Comparison of ENCODE assay signal across 27 cellular contexts in the genomic region with DNA sequence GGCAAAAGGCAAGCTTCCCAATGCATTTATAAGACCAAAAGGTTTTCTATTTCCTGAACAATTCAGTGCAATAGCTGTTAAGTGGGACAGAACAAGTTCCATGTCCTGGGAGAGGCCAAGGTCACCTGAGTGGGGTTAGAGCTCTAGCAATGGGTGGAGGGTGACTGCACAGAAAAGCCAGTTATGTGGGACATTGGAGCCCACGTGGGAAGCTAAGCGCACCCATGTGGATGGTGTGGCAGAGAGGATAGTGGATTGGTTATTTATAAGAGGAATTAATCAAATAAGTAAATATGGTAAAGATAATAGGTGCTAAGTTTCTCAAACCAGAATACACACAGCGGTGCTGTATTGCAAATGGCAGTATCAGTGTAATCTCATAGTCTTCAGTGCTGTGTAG. TPM values are rescaled to one million over a fixed set of nuclear protein-coding genes. Genes with fewer than 3 reads are reported as not detected.
DNase-seq lines count a peak whose midpoint lies in the region; ATAC-seq, FAIRE-seq and TF ChIP-seq lines count a peak whose summit lies in the region.
"Had no signal": no experiment of that assay in that cellular context is flagged by ENCODE, and none has a peak within 500 bp of the region (broad histone marks: within the 10 kb centered on the region; RNA-seq: fewer than 3 reads in every experiment).

No MANE protein-coding gene starts in this region.

- H3K4me3 Mint-ChIP-seq in CD8-positive, alpha-beta T cell: no peak overlapping the region
- peak overlapping the region in 2 of 10 donors; percentile 17 to 33 for H3K4me3 Mint-ChIP-seq in naive thymus-derived CD4-positive, alpha-beta T cell
- H3K4me3 Mint-ChIP-seq in stimulated activated effector memory CD8-positive, alpha-beta T cell treated with anti-CD3 and anti-CD28 coated beads, Interleukin-12 subunit alpha, Interleukin-12 subunit beta, amount 100 ng/mL, for 72 hours: no peak overlapping the region
- H3K4me3 Mint-ChIP-seq: CD14-positive monocyte had no signal

- TF ChIP-seq RAD21 in HepG2 (CRISPR knock-in tag; IDR thresholded peaks at IDR 0.05): no peak

- ATAC-seq in HepG2 (no peak), right lobe of liver (no peak), SK-N-SH treated with all-trans-retinoic acid at 6 μM for 48 hours (no peak), HG03095 (IDR thresholded peaks at IDR 0.05; ENCODE audit: unreplicated experiment) (no peak), GM18870 (IDR thresholded peaks at IDR 0.05; ENCODE audit: unreplicated experiment) (no peak)
- ATAC-seq in CD8-positive, alpha-beta T cell: no peak
- peak; percentile 14 for ATAC-seq in naive thymus-derived CD4-positive, alpha-beta T cell
- no peak for ATAC-seq in stimulated activated effector memory CD8-positive, alpha-beta T cell treated with anti-CD3 and anti-CD28 coated beads, Interleukin-12 subunit alpha, Interleukin-12 subunit beta, amount 100 ng/mL, for 72 hours
- ATAC-seq: A549 had no signal

- H3K4me2 ChIP-seq in HepG2 (ENCODE audit: low read depth, low read length): no peak overlapping the region
- H3K4me2 ChIP-seq: A549; BLaER1 treated with 17β-estradiol and CSF1 and Interleukin-3, amounts not matched to agents 10 nM and 100 nM had no signal

- 19% methylated on average over 3 of the region's 3 CpGs for WGBS in HepG2 (ENCODE audit: low lambda C conversion rate)
- WGBS in right lobe of liver (ENCODE audit: insufficient coverage, low coverage, low lambda C conversion rate, missing lambda C conversion rate): 79% methylated on average over 3 of the region's 3 CpGs

- FAIRE-seq in HepG2 (lab: Jason Lieb, UNC): no peak
- FAIRE-seq: A549, GM12891, GM18507, GM19239, H1 had no signal

- POLR2A ChIA-PET in HepG2 (lab: Yijun Ruan, JAX): no interaction called here
- POLR2A ChIA-PET in CD8-positive, alpha-beta T cell (lab: Charles Lee): no interaction called here
- POLR2A ChIA-PET in naive thymus-derived CD4-positive, alpha-beta T cell (lab: Charles Lee): no interaction called here

- no peak overlapping the region for H3K9ac ChIP-seq in HepG2 (ENCODE audit: insufficient read depth, low read depth, low read length)
- H3K9ac ChIP-seq: BLaER1 treated with 17β-estradiol and CSF1 and Interleukin-3, amounts not matched to agents 10 nM and 100 nM; GM23248 had no signal

- no peak overlapping the region for H3K4me3 ChIP-seq in HepG2 (replicated peaks in 1 of 3; ENCODE audit: insufficient read depth in 1 of 3, low read depth in 2 of 3, low read length in 3 of 3)
- H3K4me3 ChIP-seq in right lobe of liver: no peak overlapping the region
- H3K4me3 ChIP-seq in CD8-positive, alpha-beta T cell (ENCODE audit: low read depth, low read length): no peak overlapping the region
- no peak overlapping the region for H3K4me3 ChIP-seq in naive thymus-derived CD4-positive, alpha-beta T cell (ENCODE audit: low read length)
- H3K4me3 ChIP-seq: A549; BLaER1 treated with 17β-estradiol and CSF1 and Interleukin-3, amounts not matched to agents 10 nM and 100 nM; GM23248 had no signal

- no peak for DNase-seq in HepG2 (ENCODE audit: low spot score)
- no peak for DNase-seq in right lobe of liver
- no peak for DNase-seq in CD8-positive, alpha-beta T cell
- no peak for DNase-seq in naive thymus-derived CD4-positive, alpha-beta T cell
- no peak for DNase-seq in stimulated activated effector memory CD8-positive, alpha-beta T cell treated with anti-CD3 and anti-CD28 coated beads, Interleukin-12 subunit alpha, Interleukin-12 subunit beta, amount 100 ng/mL, for 72 hours (ENCODE audit: low spot score in 2 of 2)
- DNase-seq: 8988T, ACHN, AML-193, BE2C, Calu3, COR-L47, DMS53, DMS79 treated with DMSO at 0.1 percent for 48 hours, GF-D8, GM23248, H7, HCEC 1CT had no signal

- H3K27ac Mint-ChIP-seq in CD8-positive, alpha-beta T cell: peak overlapping the region; percentile 76
- peak overlapping the region in 6 of 9 donors; percentile 13 to 86 (median 64) for H3K27ac Mint-ChIP-seq in naive thymus-derived CD4-positive, alpha-beta T cell
- H3K27ac Mint-ChIP-seq in stimulated activated effector memory CD8-positive, alpha-beta T cell treated with anti-CD3 and anti-CD28 coated beads, Interleukin-12 subunit alpha, Interleukin-12 subunit beta, amount 100 ng/mL, for 72 hours: peak overlapping the region; percentile 29
- H3K27ac Mint-ChIP-seq: CD14-positive monocyte had no signal

- in situ Hi-C loops in HepG2 (cut with HindIII; ENCODE audit: extremely low pct_ligation_motif_present, low pct_unique_long_range_greater_than_20kb): no loop called here

- no peak for TF ChIP-seq EP300 in HepG2 (IDR thresholded peaks at IDR 0.05; ENCODE audit: low read depth in 2 of 2, low read length in 2 of 2)
- TF ChIP-seq EP300 in HepG2 (CRISPR knock-in tag; IDR thresholded peaks at IDR 0.05; ENCODE audit: borderline replicate concordance): no peak

- no peak overlapping the region for H3K27ac ChIP-seq in HepG2 (ENCODE audit: extremely low read length, insufficient read depth, low read length)
- no peak overlapping the region for H3K27ac ChIP-seq in right lobe of liver
- no peak overlapping the region for H3K27ac ChIP-seq in CD8-positive, alpha-beta T cell (ENCODE audit: low read depth, low read length)
- H3K27ac ChIP-seq in naive thymus-derived CD4-positive, alpha-beta T cell (ENCODE audit: low read depth, low read length): peak overlapping the region; percentile 26
- H3K27ac ChIP-seq: A549; BLaER1 treated with 17β-estradiol and CSF1 and Interleukin-3, amounts not matched to agents 10 nM and 100 nM; GM23248 had no signal

- H3K36me3 ChIP-seq in HepG2 (replicated peaks in 1 of 2; ENCODE audit: control insufficient read depth in 1 of 2, insufficient read depth in 2 of 2, low read length in 2 of 2) (no peaks in the 10 kb centered on the region), right lobe of liver (no peaks in the 10 kb centered on the region)
- H3K36me3 ChIP-seq in CD8-positive, alpha-beta T cell (ENCODE audit: insufficient read depth, low read length): no peaks in the 10 kb centered on the region
- H3K36me3 ChIP-seq in naive thymus-derived CD4-positive, alpha-beta T cell (ENCODE audit: control insufficient read depth in 2 of 3, insufficient read depth in 3 of 3, low read length in 3 of 3): no peaks in the 10 kb centered on the region
- H3K36me3 ChIP-seq: BE2C; BLaER1 treated with 17β-estradiol and CSF1 and Interleukin-3, amounts not matched to agents 10 nM and 100 nM had no signal

- peaks cover 13% of the 10 kb centered on the region; the same call in 1 of the 2 replicates for H3K4me1 ChIP-seq in HepG2 (ENCODE audit: insufficient read depth, low read length)
- H3K4me1 ChIP-seq in right lobe of liver: peaks cover 0 to 13% (median 5%) of the 10 kb centered on the region in 4 donors
- H3K4me1 ChIP-seq in CD8-positive, alpha-beta T cell (ENCODE audit: insufficient read depth, low read length): peaks cover 35% of the 10 kb centered on the region
- H3K4me1 ChIP-seq in naive thymus-derived CD4-positive, alpha-beta T cell (ENCODE audit: control insufficient read depth in 2 of 2, insufficient read depth in 2 of 2, low read length in 2 of 2): peaks cover 0 to 28% of the 10 kb centered on the region in 2 donors
- H3K4me1 ChIP-seq: BE2C had no signal

- H4K20me1 ChIP-seq in HepG2 (ENCODE audit: insufficient read depth, low read length): no peaks in the 10 kb centered on the region

- no peaks in the 10 kb centered on the region for H3K79me2 ChIP-seq in HepG2 (ENCODE audit: insufficient read depth, low read length)

- peaks cover 43% of the 10 kb centered on the region for H3K4me1 Mint-ChIP-seq in CD8-positive, alpha-beta T cell (ENCODE audit: low read depth)
- peaks cover 25 to 53% (median 48%) of the 10 kb centered on the region in 7 donors for H3K4me1 Mint-ChIP-seq in naive thymus-derived CD4-positive, alpha-beta T cell
- peaks cover 21% of the 10 kb centered on the region for H3K4me1 Mint-ChIP-seq in stimulated activated effector memory CD8-positive, alpha-beta T cell treated with anti-CD3 and anti-CD28 coated beads, Interleukin-12 subunit alpha, Interleukin-12 subunit beta, amount 100 ng/mL, for 72 hours

- TF ChIP-seq CTCF in HepG2 (CRISPR knock-in tag; IDR thresholded peaks at IDR 0.05): no peak
- TF ChIP-seq CTCF in right lobe of liver (IDR thresholded peaks at IDR 0.05): no peak
- TF ChIP-seq CTCF in CD8-positive, alpha-beta T cell (IDR thresholded peaks at IDR 0.05): no peak

- CTCF ChIA-PET in HepG2 (lab: Yijun Ruan, JAX; ENCODE audit: low intra/inter-chr PET ratio, low total read pairs): no interaction called here
- CTCF ChIA-PET in CD8-positive, alpha-beta T cell (lab: Charles Lee): no interaction called here
- CTCF ChIA-PET in naive thymus-derived CD4-positive, alpha-beta T cell (lab: Charles Lee): no interaction called here

- TF ChIP-seq POLR2A in HepG2 (IDR thresholded peaks at IDR 0.05; ENCODE audit: insufficient read depth in 1 of 2, low read depth in 2 of 2, low read length in 2 of 2) (no peak), right lobe of liver (IDR thresholded peaks at IDR 0.05) (no peak)

- peaks cover 13% of the 10 kb centered on the region for H3K36me3 Mint-ChIP-seq in CD8-positive, alpha-beta T cell
- H3K36me3 Mint-ChIP-seq in naive thymus-derived CD4-positive, alpha-beta T cell: peaks cover 0 to 12% (median 0%) of the 10 kb centered on the region in 5 donors
- no peaks in the 10 kb centered on the region for H3K36me3 Mint-ChIP-seq in stimulated activated effector memory CD8-positive, alpha-beta T cell treated with anti-CD3 and anti-CD28 coated beads, Interleukin-12 subunit alpha, Interleukin-12 subunit beta, amount 100 ng/mL, for 72 hours

- no peaks in the 10 kb centered on the region for H3K27me3 Mint-ChIP-seq in CD8-positive, alpha-beta T cell (ENCODE audit: low read depth)
- H3K27me3 Mint-ChIP-seq in naive thymus-derived CD4-positive, alpha-beta T cell: no peaks in the 10 kb centered on the region

- H3K9me3 Mint-ChIP-seq in CD8-positive, alpha-beta T cell: no peaks in the 10 kb centered on the region
- H3K9me3 Mint-ChIP-seq in naive thymus-derived CD4-positive, alpha-beta T cell: peaks cover 0 to 1% (median 0%) of the 10 kb centered on the region in 11 donors
- H3K9me3 Mint-ChIP-seq in stimulated activated effector memory CD8-positive, alpha-beta T cell treated with anti-CD3 and anti-CD28 coated beads, Interleukin-12 subunit alpha, Interleukin-12 subunit beta, amount 100 ng/mL, for 72 hours: no peaks in the 10 kb centered on the region
- H3K9me3 Mint-ChIP-seq: CD14-positive monocyte had no signal

- H2AFZ ChIP-seq in HepG2 (ENCODE audit: low read length): no peak overlapping the region
- H2AFZ ChIP-seq: GM23248 had no signal

- BruUV-seq in HepG2 (replicated peaks; lab: Mats Ljungman, UMichigan): no TSS peak

- intact Hi-C loops in HepG2 (cut with micrococcal nuclease; ENCODE audit: unreplicated experiment): no loop called here
- intact Hi-C loops in right lobe of liver (cut with DNase I): no loop called here
- intact Hi-C loops in CD8-positive, alpha-beta T cell (cut with DNase I, micrococcal nuclease): no loop called here
- intact Hi-C loops in naive thymus-derived CD4-positive, alpha-beta T cell (cut with micrococcal nuclease): loop anchor here in 1 of 2 donors (10.0 kb wide), 1 partner anchor 378 kb away; a partner anchor contains a TSS

- no peaks in the 10 kb centered on the region for H3K9me3 ChIP-seq in HepG2 (ENCODE audit: low read length)
- no peaks in the 10 kb centered on the region for H3K9me3 ChIP-seq in right lobe of liver
- H3K9me3 ChIP-seq in CD8-positive, alpha-beta T cell (ENCODE audit: low read length): no peaks in the 10 kb centered on the region
- no peaks in the 10 kb centered on the region for H3K9me3 ChIP-seq in naive thymus-derived CD4-positive, alpha-beta T cell (ENCODE audit: control insufficient read depth in 2 of 3, low read length in 3 of 3)
- H3K9me3 ChIP-seq: A549; BE2C; BLaER1 treated with 17β-estradiol and CSF1 and Interleukin-3, amounts not matched to agents 10 nM and 100 nM had no signal

- H3K27me3 ChIP-seq in HepG2 (ENCODE audit: control insufficient read depth in 1 of 2, insufficient read depth in 2 of 2, low read length in 2 of 2): no peaks in the 10 kb centered on the region; a peak in 1 of 5 replicates
- H3K27me3 ChIP-seq in right lobe of liver: no peaks in the 10 kb centered on the region
- H3K27me3 ChIP-seq in CD8-positive, alpha-beta T cell (ENCODE audit: insufficient read depth, low read length): no peaks in the 10 kb centered on the region
- H3K27me3 ChIP-seq in naive thymus-derived CD4-positive, alpha-beta T cell (ENCODE audit: control insufficient read depth in 2 of 2, insufficient read depth in 2 of 2, low read length in 2 of 2): no peaks in the 10 kb centered on the region
- H3K27me3 ChIP-seq: BE2C; BLaER1 treated with 17β-estradiol and CSF1 and Interleukin-3, amounts not matched to agents 10 nM and 100 nM had no signal

RNA-seq across cellular contexts. Expression of a gene that starts 6.3 kb away (rescaled TPM):
- 3.0 and 3.7 TPM in 2 replicates for total RNA-seq in HepG2 (2016; rRNA removed; fragmentation: Illumina TruSeq; extraction: Trizol)
- total RNA-seq in HepG2 (2016; cell fraction: cytosol; rRNA removed; fragmentation: Illumina TruSeq; extraction: Trizol; ENCODE audit: low read depth): 0.91 and 0.97 TPM in 2 replicates
- total RNA-seq in HepG2 (2016; cell fraction: insoluble cytoplasmic fraction; rRNA removed; fragmentation: Illumina TruSeq; extraction: Trizol): 2.9 and 3.3 TPM in 2 replicates
- total RNA-seq in HepG2 (2016; cell fraction: membrane; rRNA removed; fragmentation: Illumina TruSeq; extraction: Trizol): 1.7 and 1.8 TPM in 2 replicates
- total RNA-seq in HepG2 (2016; cell fraction: nucleus; rRNA removed; fragmentation: Illumina TruSeq; extraction: Trizol): 2.5 and 2.6 TPM in 2 replicates
- polyA plus RNA-seq in HepG2 (2011; rRNA removed): 2.9 and 3.0 TPM in 2 replicates
- polyA plus RNA-seq in HepG2 (2011; cell fraction: cytosol; rRNA removed): 2.5 and 3.0 TPM in 2 replicates
- 0.98 and 1.1 TPM in 2 replicates for polyA plus RNA-seq in HepG2 (2011; cell fraction: nucleus; rRNA removed)
- polyA plus RNA-seq in HepG2 (2012): 2.1 and 2.9 TPM in 2 replicates
- 0.33 and 0.40 TPM in 2 replicates for polyA plus RNA-seq in HepG2 (2016; cell fraction: cytosol; fragmentation: Illumina TruSeq; extraction: Trizol; ENCODE audit: low read depth)
- polyA plus RNA-seq in HepG2 (2016; cell fraction: insoluble cytoplasmic fraction; fragmentation: Illumina TruSeq; extraction: Trizol; ENCODE audit: low read depth): 4.0 and 4.1 TPM in 2 replicates
- 0.82 and 0.85 TPM in 2 replicates for polyA plus RNA-seq in HepG2 (2016; cell fraction: membrane; fragmentation: Illumina TruSeq; extraction: Trizol; ENCODE audit: low read depth)
- polyA plus RNA-seq in HepG2 (2016; cell fraction: nucleus; fragmentation: Illumina TruSeq; extraction: Trizol; ENCODE audit: insufficient read depth, low read depth): 5.6 and 6.0 TPM in 2 replicates
- 1.4 and 3.6 TPM in 2 replicates for polyA minus RNA-seq in HepG2 (2011; rRNA and poly(A)+ RNA removed; ENCODE audit: low replicate concordance)
- polyA minus RNA-seq in HepG2 (2011; cell fraction: cytosol; rRNA and poly(A)+ RNA removed): 1.8 and 1.9 TPM in 2 replicates
- 1.3 and 1.4 TPM in 2 replicates for polyA minus RNA-seq in HepG2 (2011; cell fraction: nucleus; rRNA and poly(A)+ RNA removed)
- total RNA-seq in right lobe of liver: 1 to 10 TPM; 2.2 to 4.4 (median 3.1) TPM
- total RNA-seq in CD8-positive, alpha-beta T cell: 10 to 100 TPM; 48.5 to 50.5 TPM
- 10 to 100 TPM; 11.0 to 39.2 (median 18.5) TPM for total RNA-seq in naive thymus-derived CD4-positive, alpha-beta T cell
- 10 to 100 TPM; 26.9 to 31.9 TPM for polyA plus RNA-seq in naive thymus-derived CD4-positive, alpha-beta T cell
